ENCODE assay signal across 8 cellular contexts in genomic region chr11:68313574-68314202, GRCh38. TPM values are rescaled to one million over a fixed set of nuclear protein-coding genes. Genes with fewer than 3 reads are reported as not detected.
DNase-seq lines count a peak whose midpoint lies in the region; FAIRE-seq lines count a peak whose summit lies in the region.

No MANE protein-coding gene starts in this region.

- no peaks in the 10 kb centered on the region for H3K9me2 ChIP-seq in Karpas-422 (replicated peaks; ENCODE audit: insufficient read depth, low read length)

- H3K79me2 ChIP-seq in Karpas-422 (ENCODE audit: low read length) = no peaks in the 10 kb centered on the region

- H3K9me3 ChIP-seq in ES-I3 (ENCODE audit: control insufficient read depth, insufficient read depth, low read length) (no peaks in the 10 kb centered on the region), muscle layer of duodenum (ENCODE audit: control insufficient read depth in 1 of 2, low read length in 2 of 2) (no peaks in the 10 kb centered on the region), Karpas-422 (ENCODE audit: low read length) (no peaks in the 10 kb centered on the region)

- no peak overlapping the region for H3K4me2 ChIP-seq in Karpas-422 (ENCODE audit: low read depth, low read length, poor library complexity, severe bottlenecking)

- H3K36me3 ChIP-seq in ES-I3 (ENCODE audit: insufficient read depth, low read length) = no peaks in the 10 kb centered on the region
- no peaks in the 10 kb centered on the region for H3K36me3 ChIP-seq in muscle layer of duodenum (ENCODE audit: control insufficient read depth in 1 of 2, insufficient read depth in 2 of 2, low read length in 2 of 2)
- no peaks in the 10 kb centered on the region for H3K36me3 ChIP-seq in Karpas-422 (ENCODE audit: insufficient read depth, low read length)

- H4K20me1 ChIP-seq in Karpas-422 (ENCODE audit: insufficient read depth, low read depth, low read length) = no peaks in the 10 kb centered on the region

- H3K9ac ChIP-seq in ES-I3 (ENCODE audit: low read depth, low read length) = peak overlapping the region; percentile 83
- H3K9ac ChIP-seq in Karpas-422 (ENCODE audit: low read length) = no peak overlapping the region

- peak overlapping the region; percentile 80 to 81 for H3K4me3 ChIP-seq in muscle layer of duodenum (ENCODE audit: low read depth in 1 of 2, low read length in 2 of 2)
- no peak overlapping the region for H3K4me3 ChIP-seq in Karpas-422 (ENCODE audit: low read length)

- DNase-seq in NCI-H510A (lab: John Stamatoyannopoulos, UW) = peak; percentile 24
- peak; percentile 35 for DNase-seq in dermis blood vessel endothelial cell
- DNase-seq in Karpas-422 = no peak
- DNase-seq in GM19239 (ENCODE audit: insufficient read length, low spot score) = no peak
- DNase-seq in kidney tubule cell (ENCODE audit: low spot score) = no peak
- DNase-seq in AML-193 (lab: John Stamatoyannopoulos, UW) = no peak

- no peak overlapping the region for H2AFZ ChIP-seq in Karpas-422 (ENCODE audit: low read length)

- H3K27ac ChIP-seq in muscle layer of duodenum (ENCODE audit: low read length) (peak overlapping the region; percentile 77), Karpas-422 (ENCODE audit: low read length) (no peak overlapping the region)

- H3K4me1 ChIP-seq in ES-I3 (ENCODE audit: insufficient read depth, low read length) (peaks cover 22% of the 10 kb centered on the region), muscle layer of duodenum (ENCODE audit: control insufficient read depth in 1 of 2, insufficient read depth in 2 of 2, low read length in 2 of 2) (peaks cover 14 to 39% of the 10 kb centered on the region in 2 donors), Karpas-422 (ENCODE audit: low read length) (no peaks in the 10 kb centered on the region)

- no peaks in the 10 kb centered on the region for H3K27me3 ChIP-seq in muscle layer of duodenum (ENCODE audit: low read depth, low read length)
- H3K27me3 ChIP-seq in Karpas-422 (ENCODE audit: low read length) = no peaks in the 10 kb centered on the region

- FAIRE-seq in GM19239 (lab: Jason Lieb, UNC) = no peak

RNA-seq across cellular contexts. Expression of gene LRP5, which starts 1.3 kb away (rescaled TPM):
- 87.3 and 169 TPM in 2 replicates for total RNA-seq in dermis blood vessel endothelial cell
- total RNA-seq in Karpas-422 (2014; rRNA removed; shearing (Covaris generic); ENCODE audit: low replicate concordance) = 0.04 and 0.07 TPM in 2 replicates

RNA-seq across cellular contexts. Expression of gene C11orf24, which starts 41.9 kb away (rescaled TPM):
- total RNA-seq in dermis blood vessel endothelial cell = 3.9 and 10.0 TPM in 2 replicates
- total RNA-seq in Karpas-422 (2014; rRNA removed; shearing (Covaris generic); ENCODE audit: low replicate concordance) = 25.4 and 37.4 TPM in 2 replicates

Comparison
In these comparisons a context has a peak if more than half of its experiments do, and no peak if none do; other contexts are left out.
1. DNase-seq: peak in NCI-H510A (single experiment) and dermis blood vessel endothelial cell (single experiment); none in Karpas-422 (single experiment), GM19239 (single experiment), kidney tubule cell (single experiment) and AML-193 (0 of 2).
2. RNA of gene LRP5, which starts 1.3 kb away (total RNA-seq): 87.3 to 169 TPM in dermis blood vessel endothelial cell; 0.04 to 0.07 TPM in Karpas-422; every median in the first group is over 10 times any median in the second.